ENCODE assay signal across 6 cellular contexts in the genomic region with DNA sequence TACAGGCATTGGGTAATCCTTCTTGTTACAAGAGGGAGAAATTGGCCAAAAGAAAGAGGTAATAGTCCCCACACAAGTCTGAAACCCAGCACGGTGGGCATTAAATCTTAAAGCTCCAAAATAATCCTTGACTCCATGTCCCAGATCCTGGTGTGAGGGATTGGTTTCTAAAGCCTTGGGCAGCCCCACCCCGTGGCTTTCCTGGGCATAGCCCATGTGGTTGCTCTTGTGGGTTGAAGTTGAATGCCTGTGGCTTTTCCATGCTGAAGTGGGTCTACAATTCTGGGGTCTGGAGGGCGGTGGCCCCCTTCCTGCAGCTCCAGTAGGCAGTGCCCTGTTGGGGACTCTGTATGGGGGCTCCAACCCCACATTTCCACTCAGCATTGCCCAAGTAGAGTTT.
"Had no signal": no experiment of that assay in that cellular context is flagged by ENCODE, and none has a peak within 500 bp of the region (broad histone marks: within the 10 kb centered on the region; RNA-seq: fewer than 3 reads in every experiment).

No MANE protein-coding gene starts in this region.

- H3K4me3 Mint-ChIP-seq: HFFc6 had no signal

- H3K27ac Mint-ChIP-seq: HFFc6 had no signal

- H3K4me3 ChIP-seq: GM23248, HAP-1 had no signal

- H3K36me3 ChIP-seq: HAP-1 had no signal

- DNase-seq: GM23248, GOT3, HFFc6, IMR-90 had no signal

- H3K9ac ChIP-seq: GM23248 had no signal

- H2AFZ ChIP-seq: GM23248 had no signal

- H3K4me1 ChIP-seq: HAP-1 had no signal

- H3K27ac ChIP-seq: GM23248, HL-60 had no signal
